ENCODE assay signal across 8 cellular contexts in genomic region chr15:74127255-74127953, GRCh38. TPM values are rescaled to one million over a fixed set of nuclear protein-coding genes. Genes with fewer than 3 reads are reported as not detected.
DNase-seq lines count a peak whose midpoint lies in the region; ATAC-seq and TF ChIP-seq lines count a peak whose summit lies in the region.

No MANE protein-coding gene starts in this region.

- ATAC-seq in HG03175 (IDR thresholded peaks at IDR 0.05; ENCODE audit: unreplicated experiment) (peak; percentile 70), lung (ENCODE audit: insufficient read depth, low FRiP score) (peak; percentile 88), GM21381 (IDR thresholded peaks at IDR 0.05; ENCODE audit: unreplicated experiment) (no peak)
- ATAC-seq in activated CD8-positive, alpha-beta T cell treated with anti-CD3 and anti-CD28 coated beads for 36 hours = peak; percentile 92

- no peak overlapping the region for H3K4me3 ChIP-seq in lung

- H3K4me1 Mint-ChIP-seq in activated CD8-positive, alpha-beta T cell treated with anti-CD3 and anti-CD28 coated beads for 36 hours (ENCODE audit: low read depth) = peaks cover 17% of the 10 kb centered on the region

- peak; percentile 93 for TF ChIP-seq CTCF in activated CD8-positive, alpha-beta T cell treated with anti-CD3 and anti-CD28 coated beads for 36 hours (IDR thresholded peaks at IDR 0.05)
- peak; percentile 99 for TF ChIP-seq CTCF in lung (IDR thresholded peaks at IDR 0.05; ENCODE audit: control extremely low read depth, extremely low read depth)

- no peaks in the 10 kb centered on the region for H3K9me3 ChIP-seq in lung (ENCODE audit: control insufficient read depth in 2 of 2, insufficient read depth in 1 of 2, low read length in 1 of 2)

- H3K36me3 Mint-ChIP-seq in activated CD8-positive, alpha-beta T cell treated with anti-CD3 and anti-CD28 coated beads for 36 hours (ENCODE audit: low read depth) = no peaks in the 10 kb centered on the region

- WGBS in lung, 2 donors = 9 to 10% methylated on average over 44 of the region's 44 CpGs

- H3K27ac Mint-ChIP-seq in activated CD8-positive, alpha-beta T cell treated with anti-CD3 and anti-CD28 coated beads for 36 hours = no peak overlapping the region

- peaks cover 60% of the 10 kb centered on the region for H3K27me3 Mint-ChIP-seq in activated CD8-positive, alpha-beta T cell treated with anti-CD3 and anti-CD28 coated beads for 36 hours

- POLR2A ChIA-PET in activated CD8-positive, alpha-beta T cell treated with anti-CD3 and anti-CD28 coated beads for 36 hours (lab: Charles Lee) = interaction anchor here (1.4 to 1.6 kb wide), 2 partner anchors 47 to 188 kb away, joined by 3 to 4 read pairs; no protein-coding TSS in a partner anchor

- DNase-seq in Caki2 (ENCODE audit: low read depth) (peak; percentile 78), NCI-H748 (lab: John Stamatoyannopoulos, UW; ENCODE audit: unreplicated experiment) (peak; percentile 85), ecto neural progenitor cell (ENCODE audit: low spot score) (peak; percentile 97), lung (ENCODE audit: low spot score) (peak; percentile 85)
- peak; percentile 92 for DNase-seq in activated CD8-positive, alpha-beta T cell treated with anti-CD3 and anti-CD28 coated beads for 36 hours
- peak; percentile 52 to 86 (median 68) for DNase-seq in stimulated activated CD4-positive, alpha-beta T cell treated with anti-CD3 and anti-CD28 coated beads, TNF-alpha, amount 100 ng/mL, for 1 hour (ENCODE audit: low read depth in 3 of 3, low spot score in 1 of 3)

- H3K27ac ChIP-seq in lung (ENCODE audit: low read depth in 1 of 2, low read length in 1 of 2) = peak overlapping the region in 1 of 2 donors; percentile 70

- peaks cover 0 to 20% of the 10 kb centered on the region in 2 donors for H3K4me1 ChIP-seq in lung (ENCODE audit: control insufficient read depth in 2 of 2, insufficient read depth in 2 of 2, low read length in 2 of 2)

- H3K9me3 Mint-ChIP-seq in activated CD8-positive, alpha-beta T cell treated with anti-CD3 and anti-CD28 coated beads for 36 hours = no peaks in the 10 kb centered on the region

- in situ Hi-C loops in Caki2 (cut with HindIII; ENCODE audit: low pct_unique_long_range_greater_than_20kb, low sequenced_read_pairs) = no loop called here

- no peak overlapping the region for H3K4me3 Mint-ChIP-seq in activated CD8-positive, alpha-beta T cell treated with anti-CD3 and anti-CD28 coated beads for 36 hours

- no peaks in the 10 kb centered on the region for H3K36me3 ChIP-seq in lung (ENCODE audit: control insufficient read depth in 2 of 2, insufficient read depth in 2 of 2, low read length in 2 of 2)

- intact Hi-C loops in activated CD8-positive, alpha-beta T cell treated with anti-CD3 and anti-CD28 coated beads for 36 hours (cut with micrococcal nuclease) = loop anchor here (5.0 to 10.0 kb wide), 2 partner anchors 177 to 195 kb away; no protein-coding TSS in a partner anchor

- no peaks in the 10 kb centered on the region for H3K27me3 ChIP-seq in lung (ENCODE audit: control insufficient read depth, insufficient read depth)

- CTCF ChIA-PET in activated CD8-positive, alpha-beta T cell treated with anti-CD3 and anti-CD28 coated beads for 36 hours (lab: Charles Lee) = interaction anchor here (0.9 to 3.4 kb wide), 11 partner anchors 10 to 204 kb away, joined by 3 to 67 read pairs (median 4); partner anchors contain the start of gene STRA6

RNA-seq across cellular contexts. Expression of gene ISLR2, which starts 3.0 kb away (rescaled TPM):
- total RNA-seq in Caki2 (2014; rRNA removed; shearing (Covaris generic); ENCODE audit: low replicate concordance) = 0.23 and 1.4 TPM in 2 replicates
- total RNA-seq in activated CD8-positive, alpha-beta T cell treated with anti-CD3 and anti-CD28 coated beads for 36 hours = not detected
- total RNA-seq in lung = 10 to 100 TPM in 1 of 2 donors, under 1 TPM in 1; 0.31 to 10.2 TPM
- under 1 TPM; 0.31 to 0.51 TPM for polyA plus RNA-seq in lung

RNA-seq across cellular contexts. Expression of gene GOLGA6A, which starts 45.1 kb away (rescaled TPM):
- total RNA-seq in Caki2 (2014; rRNA removed; shearing (Covaris generic); ENCODE audit: low replicate concordance) = 1.0 TPM in 1 of 2 replicates, not detected in the other
- not detected for total RNA-seq in activated CD8-positive, alpha-beta T cell treated with anti-CD3 and anti-CD28 coated beads for 36 hours
- total RNA-seq in lung = under 1 TPM in 1 of 2 donors, not detected in 1; 0.14 TPM
- polyA plus RNA-seq in lung = under 1 TPM in 1 of 2 donors, not detected in 1; 0.03 TPM

RNA-seq across cellular contexts. Expression of gene ISLR, which starts 46.1 kb away (rescaled TPM):
- not detected in 2 replicates for total RNA-seq in Caki2 (2014; rRNA removed; shearing (Covaris generic); ENCODE audit: low replicate concordance)
- not detected for total RNA-seq in activated CD8-positive, alpha-beta T cell treated with anti-CD3 and anti-CD28 coated beads for 36 hours
- 10 to 100 TPM; 14.6 to 30.4 TPM for total RNA-seq in lung
- polyA plus RNA-seq in lung = 10 to 100 TPM in 1 of 2 donors, 1 to 10 TPM in 1; 2.8 to 13.8 TPM

Comparison
In these comparisons a context has a peak if more than half of its experiments do, and no peak if none do; other contexts are left out.
1. RNA of gene ISLR, which starts 46.1 kb away (total RNA-seq): 14.6 to 30.4 TPM in lung; not detected in Caki2 and not detected in activated CD8-positive, alpha-beta T cell treated with anti-CD3 and anti-CD28 coated beads for 36 hours; every median in the first group is over 10 times any median in the second.
2. Peak in every context shown above with its lines, with median percentiles within 50 percentile points of each other: DNase-seq.